19 cellular contexts compared by ENCODE assay signal in the genomic region with DNA sequence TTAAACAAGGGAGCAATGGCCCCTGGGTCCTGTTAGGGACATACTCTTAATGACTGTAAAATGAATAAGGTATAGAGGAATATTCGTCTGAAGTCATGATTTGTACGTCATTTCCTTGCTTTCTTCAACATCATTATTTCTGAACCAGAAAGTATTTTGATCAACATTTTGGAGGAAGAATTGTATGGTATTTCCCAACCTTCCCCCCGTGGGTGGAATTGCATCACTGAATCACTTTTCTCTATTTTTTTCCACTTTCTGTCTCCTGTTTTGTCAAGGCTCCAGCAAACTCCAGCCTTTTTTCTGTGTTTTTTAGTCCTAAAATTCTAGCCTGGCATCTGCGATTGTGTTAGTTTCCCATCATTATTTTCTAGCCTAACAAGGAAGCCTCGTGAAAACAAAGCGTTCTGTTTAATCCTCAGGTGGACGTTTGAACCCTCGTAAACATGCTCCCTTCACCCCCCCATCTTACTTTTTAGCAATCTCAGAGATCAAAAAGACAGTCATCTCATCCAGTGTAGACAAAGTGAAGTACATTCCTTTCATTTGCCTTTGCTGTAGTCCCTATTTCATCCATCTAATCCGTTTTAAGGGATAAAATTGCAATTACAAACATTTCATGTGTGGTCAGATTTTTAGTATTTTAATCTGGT.
DNase-seq lines count a peak whose midpoint lies in the region; ATAC-seq, FAIRE-seq and TF ChIP-seq lines count a peak whose summit lies in the region.
"Had no signal": no experiment of that assay in that cellular context is flagged by ENCODE, and none has a peak within 500 bp of the region (broad histone marks: within the 10 kb centered on the region; RNA-seq: fewer than 3 reads in every experiment).

No MANE protein-coding gene starts in this region.

- no peak overlapping the region for H3K9ac ChIP-seq in stomach smooth muscle (ENCODE audit: low read length in 2 of 2)

- FAIRE-seq in GM19239 (lab: Jason Lieb, UNC), result peak; percentile 11
- FAIRE-seq: endometrium, H1 had no signal

- H3K9me3 Mint-ChIP-seq in activated CD8-positive, alpha-beta memory T cell treated with anti-CD3 and anti-CD28 coated beads, Interleukin-2, amount 10 ng/mL, durations not matched to agents 7 days and 5 days (ENCODE audit: low read depth), result no peaks in the 10 kb centered on the region
- H3K9me3 Mint-ChIP-seq: CD8-positive, alpha-beta memory T cell; naive B cell had no signal

- CTCF ChIA-PET in activated CD8-positive, alpha-beta memory T cell treated with anti-CD3 and anti-CD28 coated beads, Interleukin-2, amount 10 ng/mL, durations not matched to agents 7 days and 5 days (lab: Charles Lee), result no interaction called here

- 77 to 84% methylated on average over 9 of the region's 9 CpGs for WGBS in thyroid gland, 2 donors

- H3K4me1 Mint-ChIP-seq in activated CD8-positive, alpha-beta memory T cell treated with anti-CD3 and anti-CD28 coated beads, Interleukin-2, amount 10 ng/mL, durations not matched to agents 7 days and 5 days, result peaks cover 8% of the 10 kb centered on the region

- no peak for TF ChIP-seq CTCF in ascending aorta (IDR thresholded peaks at IDR 0.05)
- TF ChIP-seq CTCF in thyroid gland (IDR thresholded peaks at IDR 0.05), result no peak
- TF ChIP-seq CTCF in gastrocnemius medialis (IDR thresholded peaks at IDR 0.05 in 4 of 5, conservative IDR thresholded peaks at IDR 0.05 in 1 of 5), result no peak

- no peak overlapping the region for H3K27ac Mint-ChIP-seq in activated CD8-positive, alpha-beta memory T cell treated with anti-CD3 and anti-CD28 coated beads, Interleukin-2, amount 10 ng/mL, durations not matched to agents 7 days and 5 days

- in situ Hi-C loops in gastrocnemius medialis (cut with MboI; ENCODE audit: low sequenced_read_pairs in 4 of 4), result no loop called here

- H3K4me3 Mint-ChIP-seq in activated CD8-positive, alpha-beta memory T cell treated with anti-CD3 and anti-CD28 coated beads, Interleukin-2, amount 10 ng/mL, durations not matched to agents 7 days and 5 days, result no peak overlapping the region
- H3K4me3 Mint-ChIP-seq: CD8-positive, alpha-beta memory T cell; naive B cell had no signal

- H3K36me3 ChIP-seq in ascending aorta (peaks cover under 1 to 2% of the 10 kb centered on the region in 2 donors), stomach smooth muscle (ENCODE audit: control insufficient read depth in 2 of 2, insufficient read depth in 2 of 2, low read length in 2 of 2) (peaks cover 0 to 5% of the 10 kb centered on the region in 2 donors), thyroid gland (no peaks in the 10 kb centered on the region), gastrocnemius medialis (no peaks in the 10 kb centered on the region)

- no peaks in the 10 kb centered on the region for H3K27me3 Mint-ChIP-seq in activated CD8-positive, alpha-beta memory T cell treated with anti-CD3 and anti-CD28 coated beads, Interleukin-2, amount 10 ng/mL, durations not matched to agents 7 days and 5 days
- H3K27me3 Mint-ChIP-seq: CD8-positive, alpha-beta memory T cell; naive B cell had no signal

- H3K27ac ChIP-seq in ascending aorta (peak overlapping the region; percentile 47 to 57), stomach smooth muscle (ENCODE audit: low read length) (peak overlapping the region; percentile 1), thyroid gland (no peak overlapping the region), gastrocnemius medialis (peak overlapping the region in 2 of 4 donors; percentile 9 to 36)

- no peaks in the 10 kb centered on the region for H3K9me3 ChIP-seq in ascending aorta
- H3K9me3 ChIP-seq in stomach smooth muscle (ENCODE audit: control insufficient read depth in 2 of 2, low read length in 2 of 2), result no peaks in the 10 kb centered on the region
- H3K9me3 ChIP-seq in thyroid gland, result no peaks in the 10 kb centered on the region
- H3K9me3 ChIP-seq in gastrocnemius medialis, result no peaks in the 10 kb centered on the region

- TF ChIP-seq POLR2A in thyroid gland (IDR thresholded peaks at IDR 0.05), result no peak
- no peak for TF ChIP-seq POLR2A in gastrocnemius medialis (IDR thresholded peaks at IDR 0.05)

- intact Hi-C loops in ascending aorta (cut with DNase I), result no loop called here
- intact Hi-C loops in thyroid gland (cut with DNase I), result no loop called here
- intact Hi-C loops in gastrocnemius medialis (cut with DNase I; ENCODE audit: low total_unique reads), result no loop called here

- H3K36me3 Mint-ChIP-seq in activated CD8-positive, alpha-beta memory T cell treated with anti-CD3 and anti-CD28 coated beads, Interleukin-2, amount 10 ng/mL, durations not matched to agents 7 days and 5 days, result peaks cover 12% of the 10 kb centered on the region

- DNase-seq in GM19239 (ENCODE audit: insufficient read length, low spot score), result no peak
- DNase-seq in ascending aorta (ENCODE audit: low spot score in 2 of 2), result no peak
- DNase-seq in inferior parietal cortex (ENCODE audit: extremely low spot score), result peak; percentile 60
- DNase-seq in activated CD8-positive, alpha-beta memory T cell treated with anti-CD3 and anti-CD28 coated beads, Interleukin-2, amount 10 ng/mL, durations not matched to agents 7 days and 5 days, result no peak
- DNase-seq in DMS153 treated with DMSO at 0.1 percent for 48 hours (lab: John Stamatoyannopoulos, UW; ENCODE audit: unreplicated experiment), result no peak
- DNase-seq in thyroid gland, result no peak
- DNase-seq in gastrocnemius medialis, result no peak
- DNase-seq: aorta; CD8-positive, alpha-beta memory T cell; KBM-7; left colon; naive B cell; NCI-H187; NCI-H526 treated with DMSO at 0.1 percent for 48 hours; stimulated activated CD4-positive, alpha-beta T cell treated with anti-CD3 and anti-CD28 coated beads, Interleukin-4, amount 100 ng/mL, for 1 hour had no signal

- no peaks in the 10 kb centered on the region for H3K27me3 ChIP-seq in ascending aorta
- no peaks in the 10 kb centered on the region for H3K27me3 ChIP-seq in stomach smooth muscle (ENCODE audit: control insufficient read depth in 1 of 2, insufficient read depth in 2 of 2, low read length in 2 of 2)
- H3K27me3 ChIP-seq in thyroid gland, result no peaks in the 10 kb centered on the region
- no peaks in the 10 kb centered on the region for H3K27me3 ChIP-seq in gastrocnemius medialis

- peaks cover 3 to 31% of the 10 kb centered on the region in 2 donors for H3K4me1 ChIP-seq in ascending aorta
- H3K4me1 ChIP-seq in stomach smooth muscle (ENCODE audit: control insufficient read depth, insufficient read depth, low read length), result peaks cover 29% of the 10 kb centered on the region
- H3K4me1 ChIP-seq in thyroid gland, result peaks cover 21 to 44% of the 10 kb centered on the region in 2 donors
- peaks cover 9 to 30% of the 10 kb centered on the region in 2 donors for H3K4me1 ChIP-seq in gastrocnemius medialis

- no peak for ATAC-seq in activated CD8-positive, alpha-beta memory T cell treated with anti-CD3 and anti-CD28 coated beads, Interleukin-2, amount 10 ng/mL, durations not matched to agents 7 days and 5 days
- no peak for ATAC-seq in gastrocnemius medialis
- ATAC-seq: activated CD4-positive, CD25-positive, alpha-beta regulatory T cell treated with anti-CD3 and anti-CD28 coated beads, Interleukin-2, amount 50 U/mL, for 24 hours; left colon had no signal

- H3K4me3 ChIP-seq in ascending aorta (no peak overlapping the region), stomach smooth muscle (ENCODE audit: low read length in 2 of 2) (no peak overlapping the region), thyroid gland (replicated peaks in 1 of 3) (no peak overlapping the region), gastrocnemius medialis (no peak overlapping the region)

Comparison
In these comparisons a context has a peak if more than half of its experiments do, and no peak if none do; other contexts are left out.
1. H3K27ac ChIP-seq: peak in ascending aorta (2 of 2) and stomach smooth muscle (single experiment); none in thyroid gland (0 of 3).